Comparison of ENCODE assay signal across 18 cellular contexts in genomic region chr1:39690225-39690624, GRCh38. TPM values are rescaled to one million over a fixed set of nuclear protein-coding genes. Genes with fewer than 3 reads are reported as not detected.
DNase-seq lines count a peak whose midpoint lies in the region; ATAC-seq, FAIRE-seq and TF ChIP-seq lines count a peak whose summit lies in the region.
"Had no signal": no experiment of that assay in that cellular context is flagged by ENCODE, and none has a peak within 500 bp of the region (broad histone marks: within the 10 kb centered on the region; RNA-seq: fewer than 3 reads in every experiment).

No MANE protein-coding gene starts in this region.

- H3K4me1 Mint-ChIP-seq in CD4-positive, alpha-beta T cell (ENCODE audit: low read depth), result peaks cover 48% of the 10 kb centered on the region
- peaks cover 13% of the 10 kb centered on the region for H3K4me1 Mint-ChIP-seq in astrocyte (ENCODE audit: low read depth, unreplicated experiment)
- peaks cover 16 to 23% of the 10 kb centered on the region in 2 donors for H3K4me1 Mint-ChIP-seq in natural killer cell treated with Interleukin-12 subunit alpha and Interleukin-12 subunit beta and Interleukin-15 and Interleukin-18, amount 100 ng/mL, for 72 hours (ENCODE audit: low read depth in 2 of 2)

- peaks cover 4% of the 10 kb centered on the region for H4K20me1 ChIP-seq in astrocyte (ENCODE audit: insufficient read depth, low read length)

- intact Hi-C loops in CD4-positive, alpha-beta T cell (cut with DNase I, micrococcal nuclease), result no loop called here

- no peaks in the 10 kb centered on the region for H3K27me3 ChIP-seq in CD4-positive, alpha-beta T cell (ENCODE audit: control insufficient read depth, insufficient read depth, low read length)
- peaks cover 85% of the 10 kb centered on the region for H3K27me3 ChIP-seq in astrocyte (ENCODE audit: insufficient read depth, low read length)
- H3K27me3 ChIP-seq: BE2C had no signal

- DNase-seq in CD4-positive, alpha-beta T cell, result no peak
- DNase-seq in G401 (ENCODE audit: low spot score) (peak; percentile 57), astrocyte (ENCODE audit: low read depth) (no peak), foreskin melanocyte (no peak)
- DNase-seq in natural killer cell treated with Interleukin-12 subunit alpha and Interleukin-12 subunit beta and Interleukin-15 and Interleukin-18, amount 100 ng/mL, for 72 hours (ENCODE audit: low spot score), result no peak
- no peak for DNase-seq in central memory CD4-positive, alpha-beta T cell
- DNase-seq: activated CD4-positive, CD25-positive, alpha-beta regulatory T cell treated with anti-CD3 and anti-CD28 coated beads, Interleukin-2, amount 50 U/mL, for 72 hours; activated effector memory CD4-positive, alpha-beta T cell treated with Interleukin-2 at 50 U/mL for 16 hours; BE2C; DMS79; effector CD8-positive, alpha-beta T cell; Karpas-422; left cardiac atrium; NCI-H2171 treated with DMSO at 0.1 percent for 48 hours; psoas muscle had no signal

- no peak overlapping the region for H3K4me2 ChIP-seq in astrocyte (ENCODE audit: low read length)

- peaks cover 4% of the 10 kb centered on the region for H3K4me1 ChIP-seq in astrocyte (ENCODE audit: insufficient read depth, low read length)
- H3K4me1 ChIP-seq: BE2C had no signal

- H3K36me3 Mint-ChIP-seq in CD4-positive, alpha-beta T cell (ENCODE audit: low read depth), result no peaks in the 10 kb centered on the region
- H3K36me3 Mint-ChIP-seq in astrocyte (ENCODE audit: low read depth, unreplicated experiment), result no peaks in the 10 kb centered on the region
- no peaks in the 10 kb centered on the region for H3K36me3 Mint-ChIP-seq in natural killer cell treated with Interleukin-12 subunit alpha and Interleukin-12 subunit beta and Interleukin-15 and Interleukin-18, amount 100 ng/mL, for 72 hours

- no peak for TF ChIP-seq CTCF in CD4-positive, alpha-beta T cell (IDR thresholded peaks at IDR 0.05)
- TF ChIP-seq CTCF in astrocyte (IDR thresholded peaks at IDR 0.05; ENCODE audit: insufficient read depth, low read depth, low read length), result no peak

- H3K27me3 Mint-ChIP-seq in CD4-positive, alpha-beta T cell, result peaks cover 20% of the 10 kb centered on the region
- H3K27me3 Mint-ChIP-seq in astrocyte (ENCODE audit: low read depth, unreplicated experiment), result peaks cover 71% of the 10 kb centered on the region
- H3K27me3 Mint-ChIP-seq in natural killer cell treated with Interleukin-12 subunit alpha and Interleukin-12 subunit beta and Interleukin-15 and Interleukin-18, amount 100 ng/mL, for 72 hours, result peaks cover 33 to 47% of the 10 kb centered on the region in 2 donors

- H3K9me3 Mint-ChIP-seq in CD4-positive, alpha-beta T cell, result no peaks in the 10 kb centered on the region
- H3K9me3 Mint-ChIP-seq in astrocyte (ENCODE audit: unreplicated experiment), result peaks cover 5% of the 10 kb centered on the region
- H3K9me3 Mint-ChIP-seq in natural killer cell treated with Interleukin-12 subunit alpha and Interleukin-12 subunit beta and Interleukin-15 and Interleukin-18, amount 100 ng/mL, for 72 hours, result no peaks in the 10 kb centered on the region

- peak overlapping the region; percentile 82 for H3K27ac Mint-ChIP-seq in CD4-positive, alpha-beta T cell
- peak overlapping the region; percentile 47 for H3K27ac Mint-ChIP-seq in astrocyte (ENCODE audit: unreplicated experiment)
- no peak overlapping the region for H3K27ac Mint-ChIP-seq in natural killer cell treated with Interleukin-12 subunit alpha and Interleukin-12 subunit beta and Interleukin-15 and Interleukin-18, amount 100 ng/mL, for 72 hours

- CTCF ChIA-PET in CD4-positive, alpha-beta T cell (lab: Charles Lee), result interaction anchor here (1.4 kb wide), 1 partner anchor 109 kb away, joined by 4 read pairs; no protein-coding TSS in a partner anchor

- no peak overlapping the region for H3K4me3 ChIP-seq in astrocyte (ENCODE audit: insufficient read depth, low read depth, low read length)

- H3K9ac ChIP-seq in astrocyte (ENCODE audit: low read length), result no peak overlapping the region

- ATAC-seq in CD4-positive, alpha-beta T cell (ENCODE audit: poor library complexity), result no peak
- ATAC-seq in natural killer cell treated with Interleukin-12 subunit alpha and Interleukin-12 subunit beta and Interleukin-15 and Interleukin-18, amount 100 ng/mL, for 72 hours, result no peak
- no peak for ATAC-seq in HG03439 (IDR thresholded peaks at IDR 0.05; ENCODE audit: unreplicated experiment)
- ATAC-seq: psoas muscle had no signal

- POLR2A ChIA-PET in CD4-positive, alpha-beta T cell (lab: Charles Lee), result interaction anchor here (2.6 kb wide), 1 partner anchor 9 kb away, joined by 16 read pairs; no protein-coding TSS in a partner anchor

- no peak for FAIRE-seq in astrocyte (lab: Jason Lieb, UNC)
- FAIRE-seq: bronchial epithelial cell had no signal

- no peaks in the 10 kb centered on the region for H3K79me2 ChIP-seq in astrocyte (ENCODE audit: insufficient read depth, low read length)

- H3K9me3 ChIP-seq in CD4-positive, alpha-beta T cell (ENCODE audit: control insufficient read depth, low read length), result no peaks in the 10 kb centered on the region
- no peaks in the 10 kb centered on the region for H3K9me3 ChIP-seq in astrocyte (ENCODE audit: insufficient read depth, low read depth, low read length)
- H3K9me3 ChIP-seq: BE2C, psoas muscle had no signal

- in situ Hi-C loops in G401 (cut with HindIII; ENCODE audit: low sequenced_read_pairs), result no loop called here

- H3K27ac ChIP-seq in CD4-positive, alpha-beta T cell (ENCODE audit: low read depth, low read length), result no peak overlapping the region
- H3K27ac ChIP-seq in astrocyte (ENCODE audit: low read depth, low read length), result no peak overlapping the region
- H3K27ac ChIP-seq: psoas muscle had no signal

- H3K36me3 ChIP-seq in astrocyte (ENCODE audit: insufficient read depth, low read length), result no peaks in the 10 kb centered on the region
- H3K36me3 ChIP-seq: BE2C had no signal

- H2AFZ ChIP-seq in astrocyte (ENCODE audit: low read depth, low read length), result no peak overlapping the region

- peak overlapping the region; percentile 91 for H3K4me3 Mint-ChIP-seq in CD4-positive, alpha-beta T cell
- H3K4me3 Mint-ChIP-seq in astrocyte (ENCODE audit: unreplicated experiment), result no peak overlapping the region
- H3K4me3 Mint-ChIP-seq in natural killer cell treated with Interleukin-12 subunit alpha and Interleukin-12 subunit beta and Interleukin-15 and Interleukin-18, amount 100 ng/mL, for 72 hours, result peak overlapping the region; percentile 68

RNA-seq across cellular contexts. Expression of gene HPCAL4, which starts 1.0 kb away (rescaled TPM):
- 10 to 100 TPM; 22.8 to 22.9 TPM for total RNA-seq in CD4-positive, alpha-beta T cell
- 0.62 and 1.9 TPM in 2 replicates for total RNA-seq in G401 (2014; rRNA removed; shearing (Covaris generic))
- total RNA-seq in astrocyte, result 0.07 and 0.20 TPM in 2 replicates
- total RNA-seq in natural killer cell treated with Interleukin-12 subunit alpha and Interleukin-12 subunit beta and Interleukin-15 and Interleukin-18, amount 100 ng/mL, for 72 hours, result under 1 TPM; 0.50 to 0.64 TPM

RNA-seq across cellular contexts. Expression of gene NT5C1A, which starts 18.3 kb away (rescaled TPM):
- total RNA-seq in CD4-positive, alpha-beta T cell, result 1 to 10 TPM; 1.1 to 1.3 TPM
- not detected in 2 replicates for total RNA-seq in G401 (2014; rRNA removed; shearing (Covaris generic))
- total RNA-seq in astrocyte, result 0.20 TPM in 1 of 2 replicates, not detected in the other
- total RNA-seq in natural killer cell treated with Interleukin-12 subunit alpha and Interleukin-12 subunit beta and Interleukin-15 and Interleukin-18, amount 100 ng/mL, for 72 hours, result 1 to 10 TPM; 4.1 to 9.2 TPM
- total RNA-seq: bronchial epithelial cell, RPMI7951 had no signal

RNA-seq across cellular contexts. Expression of gene PPIE, which starts 48.5 kb away (rescaled TPM):
- total RNA-seq in CD4-positive, alpha-beta T cell, result 10 to 100 TPM; 45.0 to 46.7 TPM
- 80.4 and 86.0 TPM in 2 replicates for total RNA-seq in G401 (2014; rRNA removed; shearing (Covaris generic))
- total RNA-seq in astrocyte, result 33.1 and 33.7 TPM in 2 replicates
- 10 to 100 TPM; 60.0 to 61.2 TPM for total RNA-seq in natural killer cell treated with Interleukin-12 subunit alpha and Interleukin-12 subunit beta and Interleukin-15 and Interleukin-18, amount 100 ng/mL, for 72 hours

RNA-seq across cellular contexts. Expression of gene HEYL, which starts 50.8 kb away (rescaled TPM):
- under 1 TPM in 1 of 2 experiments, not detected in 1; 0.05 TPM for total RNA-seq in CD4-positive, alpha-beta T cell
- 0.07 and 1.2 TPM in 2 replicates for total RNA-seq in G401 (2014; rRNA removed; shearing (Covaris generic))
- total RNA-seq in astrocyte, result 1.1 and 3.1 TPM in 2 replicates
- total RNA-seq in natural killer cell treated with Interleukin-12 subunit alpha and Interleukin-12 subunit beta and Interleukin-15 and Interleukin-18, amount 100 ng/mL, for 72 hours, result not detected
- total RNA-seq: bronchial epithelial cell, RPMI7951 had no signal

Comparison
In these comparisons a context has a peak if more than half of its experiments do, and no peak if none do; other contexts are left out.
1. H3K27ac Mint-ChIP-seq: peak in CD4-positive, alpha-beta T cell (single experiment) and astrocyte (single experiment); none in natural killer cell treated with Interleukin-12 subunit alpha and Interleukin-12 subunit beta and Interleukin-15 and Interleukin-18, amount 100 ng/mL, for 72 hours (0 of 2).